14 cellular contexts compared by ENCODE assay signal in the genomic region with DNA sequence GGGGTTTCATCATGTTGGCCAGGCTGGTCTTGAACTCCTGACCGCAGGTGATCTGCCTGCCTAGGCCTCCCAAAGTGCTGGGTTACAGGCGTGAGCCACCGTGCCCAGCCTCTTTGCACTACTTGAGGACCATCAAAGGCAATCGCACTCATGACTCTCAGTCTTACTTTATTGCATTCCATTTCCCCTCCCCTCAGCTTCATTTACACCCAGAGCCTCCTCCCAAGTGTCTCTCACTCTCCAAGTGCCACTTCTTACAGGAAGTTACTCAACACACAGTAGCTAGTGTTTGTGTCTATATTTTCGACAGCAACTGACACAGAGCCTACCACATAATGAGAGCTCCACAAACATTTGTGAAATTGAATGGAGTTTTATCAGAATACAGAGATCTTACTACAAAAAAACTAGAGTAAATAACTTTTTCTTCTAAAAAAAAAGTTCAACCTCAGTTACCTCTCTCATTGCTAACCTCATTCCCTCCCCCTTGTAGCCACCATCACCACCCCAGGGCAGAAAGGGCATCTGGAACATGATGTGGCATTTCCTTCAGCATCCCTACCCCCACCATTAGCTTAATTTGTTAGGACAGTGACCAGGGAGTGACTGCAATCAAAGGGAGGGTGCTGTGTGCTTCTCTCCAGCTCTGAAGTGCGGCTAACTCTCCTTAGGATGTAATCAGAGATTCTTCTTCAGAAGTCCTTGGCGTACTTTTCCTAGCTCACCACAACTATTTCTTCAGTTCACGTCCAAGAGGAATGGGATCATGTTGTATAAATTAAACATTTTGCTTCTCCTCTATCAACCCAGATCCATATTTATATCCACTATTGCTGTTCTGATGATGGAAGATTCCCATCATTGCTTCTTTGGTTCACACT. TPM values are rescaled to one million over a fixed set of nuclear protein-coding genes. Genes with fewer than 3 reads are reported as not detected.
DNase-seq lines count a peak whose midpoint lies in the region; ATAC-seq and TF ChIP-seq lines count a peak whose summit lies in the region.
"Had no signal": no experiment of that assay in that cellular context is flagged by ENCODE, and none has a peak within 500 bp of the region (broad histone marks: within the 10 kb centered on the region; RNA-seq: fewer than 3 reads in every experiment).

No MANE protein-coding gene starts in this region.

- H3K4me1 ChIP-seq in OCI-LY7 (ENCODE audit: insufficient read depth, low read length, poor library complexity, severe bottlenecking) (peaks cover 68% of the 10 kb centered on the region), suprapubic skin (peaks cover 15% of the 10 kb centered on the region)
- H3K4me1 ChIP-seq: uterus had no signal

- H3K9me3 Mint-ChIP-seq in activated naive CD4-positive, alpha-beta T cell treated with anti-CD3 and anti-CD28 coated beads, Interleukin-2, amount 50 U/mL, for 72 hours: peaks cover 4 to 6% of the 10 kb centered on the region in 2 donors
- H3K9me3 Mint-ChIP-seq in immature natural killer cell: no peaks in the 10 kb centered on the region

- H3K36me3 Mint-ChIP-seq in activated naive CD4-positive, alpha-beta T cell treated with anti-CD3 and anti-CD28 coated beads, Interleukin-2, amount 50 U/mL, for 72 hours: peaks cover 0 to 8% of the 10 kb centered on the region in 2 donors
- H3K36me3 Mint-ChIP-seq in immature natural killer cell: no peaks in the 10 kb centered on the region

- H2AFZ ChIP-seq in OCI-LY7 (ENCODE audit: low read length): peak overlapping the region; percentile 44; the same call in 1 of the 2 replicates

- no TSS peak for BruUV-seq in OCI-LY7 (replicated peaks; lab: Mats Ljungman, UMichigan)

- H3K4me1 Mint-ChIP-seq in immature natural killer cell: peaks cover 24 to 28% of the 10 kb centered on the region in 2 donors

- H3K36me3 ChIP-seq in OCI-LY7 (ENCODE audit: insufficient read depth, low read length) (peaks cover 8% of the 10 kb centered on the region; the same call in 1 of the 2 replicates), suprapubic skin (no peaks in the 10 kb centered on the region)
- H3K36me3 ChIP-seq: uterus had no signal

- peak; percentile 46 to 75 for ATAC-seq in activated naive CD4-positive, alpha-beta T cell treated with anti-CD3 and anti-CD28 coated beads, Interleukin-2, amount 50 U/mL, for 72 hours
- ATAC-seq in SK-N-SH treated with all-trans-retinoic acid at 6 μM for 48 hours: no peak
- ATAC-seq: K562 had no signal

- CTCF ChIA-PET in OCI-LY7 (lab: Charles Lee; ENCODE audit: unreplicated experiment): no interaction called here

- no peak for TF ChIP-seq CTCF in OCI-LY7 (conservative IDR thresholded peaks at IDR 0.05; ENCODE audit: low read length)
- TF ChIP-seq CTCF in suprapubic skin (IDR thresholded peaks at IDR 0.05): no peak

- peak overlapping the region; percentile 13 to 50 (median 18) for H3K4me3 Mint-ChIP-seq in immature natural killer cell

- H3K79me2 ChIP-seq in OCI-LY7 (ENCODE audit: insufficient read depth, low read depth, low read length): no peaks in the 10 kb centered on the region

- H3K27me3 ChIP-seq in suprapubic skin: no peaks in the 10 kb centered on the region
- H3K27me3 ChIP-seq: uterus had no signal

- H4K20me1 ChIP-seq in OCI-LY7 (ENCODE audit: insufficient read depth, low read length): no peaks in the 10 kb centered on the region

- no peak for TF ChIP-seq EP300 in suprapubic skin (IDR thresholded peaks at IDR 0.05)

- H3K9me2 ChIP-seq in OCI-LY7 (ENCODE audit: insufficient read depth, low read length): no peaks in the 10 kb centered on the region

- TF ChIP-seq POLR2A in suprapubic skin (IDR thresholded peaks at IDR 0.05): no peak

- H3K4me3 ChIP-seq in OCI-LY7 (ENCODE audit: low read depth, low read length, poor library complexity, severe bottlenecking) (no peak overlapping the region), suprapubic skin (no peak overlapping the region)
- H3K4me3 ChIP-seq: K562, uterus had no signal

- peak overlapping the region in 1 of 2 donors; percentile 18 for H3K27ac Mint-ChIP-seq in activated naive CD4-positive, alpha-beta T cell treated with anti-CD3 and anti-CD28 coated beads, Interleukin-2, amount 50 U/mL, for 72 hours
- H3K27ac Mint-ChIP-seq in immature natural killer cell: peak overlapping the region; percentile 11 to 79 (median 56)

- no peak for DNase-seq in activated naive CD4-positive, alpha-beta T cell treated with anti-CD3 and anti-CD28 coated beads, Interleukin-2, amount 50 U/mL, for 72 hours (ENCODE audit: low spot score in 2 of 2)
- no peak for DNase-seq in activated naive CD4-positive, alpha-beta T cell treated with Interleukin-2 at 50 U/mL for 16 hours
- DNase-seq in OCI-LY7 (ENCODE audit: low spot score): peak; percentile 46
- peak; percentile 57 to 64 (median 60) for DNase-seq in immature natural killer cell
- DNase-seq in suprapubic skin (ENCODE audit: low spot score in 2 of 2): no peak
- no peak for DNase-seq in RKO (ENCODE audit: low spot score)
- DNase-seq in NCI-H1930 (lab: John Stamatoyannopoulos, UW): no peak
- DNase-seq: ACHN; foreskin fibroblast; NCI-H2171 treated with DMSO at 0.1 percent for 48 hours; stimulated activated CD4-positive, alpha-beta T cell treated with anti-CD3 and anti-CD28 coated beads, Interleukin-15, amount 100 ng/mL, for 24 hours; uterus had no signal

- H3K9me3 ChIP-seq in OCI-LY7 (ENCODE audit: low read length) (peaks cover 15% of the 10 kb centered on the region), suprapubic skin (no peaks in the 10 kb centered on the region)
- H3K9me3 ChIP-seq: uterus had no signal

- intact Hi-C loops in OCI-LY7 (cut with micrococcal nuclease; ENCODE audit: unreplicated experiment): loop anchor here (2.0 kb wide), 1 partner anchor 13 kb away; no protein-coding TSS in a partner anchor

- H3K27ac ChIP-seq in OCI-LY7 (ENCODE audit: low read depth, low read length, poor library complexity, severe bottlenecking) (peak overlapping the region; percentile 24), suprapubic skin (peak overlapping the region; percentile 32)
- H3K27ac ChIP-seq: uterus had no signal

- POLR2A ChIA-PET in OCI-LY7 (lab: Charles Lee): interaction anchor here (0.5 to 5.8 kb wide), 11 partner anchors 8 to 1632 kb away, joined by 3 to 82 read pairs (median 4); partner anchors contain the start of gene RUBCNL

- H3K27me3 Mint-ChIP-seq in immature natural killer cell (ENCODE audit: low read depth in 3 of 3): peaks cover 0 to 4% (median 3%) of the 10 kb centered on the region in 3 donors

- 84% methylated on average over 8 of the region's 8 CpGs for WGBS in suprapubic skin

- H3K4me2 ChIP-seq in OCI-LY7 (ENCODE audit: low read length): peak overlapping the region; percentile 57

TF ChIP-seq in SK-N-SH treated with all-trans-retinoic acid at 6 μM for 48 hours, 23 proteins besides CTCF, POLR2A, EP300 and RAD21 (continues in another document):
- TF ChIP-seq PPARA (CRISPR knock-in tag; IDR thresholded peaks at IDR 0.05; ENCODE audit: borderline replicate concordance) (no peak), POU6F1 (CRISPR knock-in tag; IDR thresholded peaks at IDR 0.05; ENCODE audit: borderline replicate concordance, low read depth) (no peak), ESRRG (CRISPR knock-in tag; IDR thresholded peaks at IDR 0.05) (no peak), GLIS3 (CRISPR knock-in tag; IDR thresholded peaks at IDR 0.05) (no peak), TOX (CRISPR knock-in tag; IDR thresholded peaks at IDR 0.05; ENCODE audit: borderline replicate concordance) (no peak), TCF4 (CRISPR knock-in tag; IDR thresholded peaks at IDR 0.05; ENCODE audit: borderline replicate concordance) (no peak), ZC3H10 (CRISPR knock-in tag; IDR thresholded peaks at IDR 0.05) (no peak), OSR1 (CRISPR knock-in tag; IDR thresholded peaks at IDR 0.05) (no peak), TSHZ2 (CRISPR knock-in tag; IDR thresholded peaks at IDR 0.05) (no peak), ARNTL (CRISPR knock-in tag; IDR thresholded peaks at IDR 0.05; ENCODE audit: borderline replicate concordance, low read depth) (no peak)

RNA-seq across cellular contexts. Expression of gene RUBCNL, which starts 17.0 kb away (rescaled TPM):
- total RNA-seq in activated naive CD4-positive, alpha-beta T cell treated with anti-CD3 and anti-CD28 coated beads, Interleukin-2, amount 50 U/mL, for 72 hours: 1 to 10 TPM; 1.2 to 3.9 TPM
- total RNA-seq in OCI-LY7 (2014; rRNA removed; shearing (Covaris generic)): 316 and 383 TPM in 2 replicates
- total RNA-seq in OCI-LY7 (2022) (352 and 446 TPM in 2 replicates), suprapubic skin (1 to 10 TPM in 3 of 4 donors, under 1 TPM in 1; 0.57 to 3.9 (median 2.5) TPM)
- polyA plus RNA-seq in immature natural killer cell: under 1 TPM in 1 of 3 donors, not detected in 2; 0.57 TPM

Comparison
In these comparisons a context has a peak if more than half of its experiments do, and no peak if none do; other contexts are left out.
1. DNase-seq: peak in OCI-LY7 (single experiment) and immature natural killer cell (3 of 3); none in activated naive CD4-positive, alpha-beta T cell treated with anti-CD3 and anti-CD28 coated beads, Interleukin-2, amount 50 U/mL, for 72 hours (0 of 2), activated naive CD4-positive, alpha-beta T cell treated with Interleukin-2 at 50 U/mL for 16 hours (single experiment), suprapubic skin (0 of 2), RKO (single experiment) and NCI-H1930 (0 of 2).
2. RNA of gene RUBCNL, which starts 17.0 kb away (total RNA-seq): 316 to 446 TPM in OCI-LY7; 1.2 to 3.9 TPM in activated naive CD4-positive, alpha-beta T cell treated with anti-CD3 and anti-CD28 coated beads, Interleukin-2, amount 50 U/mL, for 72 hours and 0.57 to 3.9 TPM in suprapubic skin; every median in the first group is over 10 times any median in the second.